Comparison of ENCODE assay signal across 8 cellular contexts in the genomic region with DNA sequence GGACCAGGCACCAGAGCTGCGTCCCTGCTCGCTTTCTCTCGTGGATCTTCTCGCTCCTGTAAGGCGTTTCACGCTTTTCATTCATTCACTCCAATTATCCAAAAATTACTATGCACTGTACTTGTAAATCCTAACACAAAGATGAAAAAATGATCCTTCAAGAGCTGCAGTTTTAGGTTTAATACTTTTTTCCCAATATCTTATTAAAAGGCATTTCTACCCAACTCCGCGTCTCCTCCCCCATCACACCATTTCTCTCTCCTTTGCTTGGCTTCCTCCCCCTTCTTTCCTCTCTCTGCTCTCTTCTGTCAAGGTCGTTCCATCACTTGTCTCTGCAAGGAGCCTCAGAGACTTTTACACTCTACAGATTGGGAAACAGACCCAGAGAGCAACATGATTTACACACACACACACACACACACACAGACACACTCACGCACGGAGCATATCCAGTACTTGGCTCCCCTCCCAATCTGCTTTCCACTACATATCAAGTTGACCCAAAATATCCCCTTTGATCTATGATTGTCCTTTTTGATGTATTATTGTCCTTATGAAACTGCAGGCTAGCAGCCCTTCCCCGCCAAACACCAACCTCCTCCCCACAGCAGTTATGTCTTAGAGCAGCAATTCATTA. TPM values are rescaled to one million over a fixed set of nuclear protein-coding genes. Genes with fewer than 3 reads are reported as not detected.
DNase-seq lines count a peak whose midpoint lies in the region; ATAC-seq and TF ChIP-seq lines count a peak whose summit lies in the region.

No MANE protein-coding gene starts in this region.

- H3K9me3 ChIP-seq in RWPE2 (ENCODE audit: severe bottlenecking), result no peaks in the 10 kb centered on the region
- H3K9me3 ChIP-seq in fibroblast of lung (ENCODE audit: control insufficient read depth, insufficient read depth, low read depth, low read length), result no peaks in the 10 kb centered on the region
- H3K9me3 ChIP-seq in trophoblast cell (ENCODE audit: insufficient read depth, low read depth, low read length), result no peaks in the 10 kb centered on the region

- TF ChIP-seq CTCF in GM12865 (IDR thresholded peaks at IDR 0.05; ENCODE audit: insufficient read depth, low read depth, low read length, missing control alignments), result no peak
- TF ChIP-seq CTCF in RWPE2 (IDR thresholded peaks at IDR 0.05; ENCODE audit: poor library complexity, severe bottlenecking), result peak; percentile 81
- TF ChIP-seq CTCF in fibroblast of lung (conservative IDR thresholded peaks at IDR 0.05 in 1 of 2, IDR thresholded peaks at IDR 0.05 in 1 of 2; ENCODE audit: low read depth in 1 of 2, low read length in 2 of 2), result no peak

- no peak overlapping the region for H3K14ac ChIP-seq in trophoblast cell (ENCODE audit: low read length)

- H3K23ac ChIP-seq in trophoblast cell (ENCODE audit: low read length), result no peak overlapping the region

- H2BK120ac ChIP-seq in trophoblast cell (ENCODE audit: insufficient read depth, low read length, poor library complexity), result no peak overlapping the region

- peaks cover 34% of the 10 kb centered on the region for H3K4me1 ChIP-seq in RWPE2 (ENCODE audit: insufficient read depth, poor library complexity, severe bottlenecking)
- H3K4me1 ChIP-seq in fibroblast of lung (ENCODE audit: control insufficient read depth, extremely low read depth, insufficient read depth, low read length), result peaks cover 3% of the 10 kb centered on the region
- peaks cover 5 to 6% of the 10 kb centered on the region in 2 experiments for H3K4me1 ChIP-seq in trophoblast cell (ENCODE audit: control insufficient read depth in 1 of 2, insufficient read depth in 2 of 2, low read length in 2 of 2)

- H4K91ac ChIP-seq in trophoblast cell (ENCODE audit: low read depth, low read length), result no peak overlapping the region

- no peak overlapping the region for H3K18ac ChIP-seq in trophoblast cell (ENCODE audit: low read length)

- H2BK12ac ChIP-seq in trophoblast cell (ENCODE audit: low read length), result no peak overlapping the region

- no peak overlapping the region for H2AK5ac ChIP-seq in trophoblast cell (ENCODE audit: low read length)

- DNase-seq in GM12865 (ENCODE audit: low read depth) (no peak), RWPE2 (ENCODE audit: low spot score) (no peak), fibroblast of lung (ENCODE audit: low read depth in 2 of 2) (peak; percentile 26 to 42), trophoblast cell (no peak), KG1 (lab: John Stamatoyannopoulos, UW) (no peak), NCI-H2196 treated with DMSO at 0.1 percent for 48 hours (lab: John Stamatoyannopoulos, UW; ENCODE audit: unreplicated experiment) (no peak)

- H4K20me1 ChIP-seq in fibroblast of lung (ENCODE audit: control insufficient read depth, extremely low read depth, insufficient read depth, low read length), result no peaks in the 10 kb centered on the region

- H4K8ac ChIP-seq in trophoblast cell (ENCODE audit: low read depth, low read length), result no peak overlapping the region

- H3K27ac ChIP-seq in RWPE2 (ENCODE audit: poor library complexity, severe bottlenecking), result no peak overlapping the region
- H3K27ac ChIP-seq in fibroblast of lung (ENCODE audit: insufficient read depth, low read length), result no peak overlapping the region
- no peak overlapping the region for H3K27ac ChIP-seq in trophoblast cell (ENCODE audit: low read depth, low read length)

- ATAC-seq in RWPE2 (ENCODE audit: low read depth), result no peak
- ATAC-seq in HG03521 (IDR thresholded peaks at IDR 0.05; ENCODE audit: unreplicated experiment), result no peak
- ATAC-seq in GM21825 (IDR thresholded peaks at IDR 0.05; ENCODE audit: unreplicated experiment), result no peak

- H3K4me2 ChIP-seq in fibroblast of lung (ENCODE audit: extremely low read depth, insufficient read depth, low read length), result peak overlapping the region; percentile 94
- peak overlapping the region; percentile 92 for H3K4me2 ChIP-seq in trophoblast cell (ENCODE audit: low read length)

- H3K36me3 ChIP-seq in RWPE2 (ENCODE audit: low read depth) (no peaks in the 10 kb centered on the region), fibroblast of lung (ENCODE audit: control insufficient read depth, insufficient read depth, low read length) (no peaks in the 10 kb centered on the region), trophoblast cell (ENCODE audit: control insufficient read depth in 1 of 2, insufficient read depth in 2 of 2, low read length in 2 of 2) (no peaks in the 10 kb centered on the region)

- H3K27me3 ChIP-seq in RWPE2 (ENCODE audit: insufficient read depth, poor library complexity, severe bottlenecking), result no peaks in the 10 kb centered on the region
- no peaks in the 10 kb centered on the region for H3K27me3 ChIP-seq in fibroblast of lung (ENCODE audit: control insufficient read depth, insufficient read depth, low read length)
- no peaks in the 10 kb centered on the region for H3K27me3 ChIP-seq in trophoblast cell (ENCODE audit: insufficient read depth, low read length)

- H3K9ac ChIP-seq in fibroblast of lung (ENCODE audit: insufficient read depth, low read length) (peak overlapping the region; percentile 26), trophoblast cell (ENCODE audit: low read length) (no peak overlapping the region)

- WGBS in trophoblast cell (ENCODE audit: extremely low coverage, insufficient coverage, insufficient read length), result no CpG with 5 or more reads among the region's 12 CpGs

- no peak overlapping the region for H2BK5ac ChIP-seq in trophoblast cell (ENCODE audit: low read depth, low read length, poor library complexity)

- H3K4me3 ChIP-seq in GM12865 (ENCODE audit: low read depth, low read length) (peak overlapping the region; percentile 64), RWPE2 (ENCODE audit: severe bottlenecking) (peak overlapping the region; percentile 48), fibroblast of lung (replicated peaks in 1 of 4; ENCODE audit: control extremely low read depth in 1 of 4, insufficient read depth in 1 of 4, low read depth in 3 of 4, low read length in 4 of 4) (peak overlapping the region; percentile 57 to 62 (median 60)), trophoblast cell (ENCODE audit: low read depth, low read length) (no peak overlapping the region)

- H4K12ac ChIP-seq in trophoblast cell (ENCODE audit: low read depth, low read length), result no peak overlapping the region

- no peaks in the 10 kb centered on the region for H3K79me1 ChIP-seq in trophoblast cell (ENCODE audit: low read length)

- H3K79me2 ChIP-seq in fibroblast of lung (ENCODE audit: control insufficient read depth, insufficient read depth, low read length) (no peaks in the 10 kb centered on the region), trophoblast cell (ENCODE audit: control insufficient read depth, insufficient read depth, low read length, poor library complexity) (no peaks in the 10 kb centered on the region)

- H2AFZ ChIP-seq in fibroblast of lung (ENCODE audit: low read length) (peak overlapping the region; percentile 15), trophoblast cell (ENCODE audit: insufficient read depth, low read length, poor library complexity) (peak overlapping the region; percentile 18)

- no peak overlapping the region for H3K4ac ChIP-seq in trophoblast cell (ENCODE audit: low read depth, low read length)

RNA-seq across cellular contexts. Expression of a gene that starts 0.5 kb away (rescaled TPM):
- 2.6 and 7.1 TPM in 2 replicates for total RNA-seq in fibroblast of lung
- 3.0 TPM in 2 replicates for polyA plus RNA-seq in fibroblast of lung
- 1.7 TPM in 2 replicates for polyA plus RNA-seq in fibroblast of lung (2012)
- polyA minus RNA-seq in fibroblast of lung (ENCODE audit: low replicate concordance), result 0.39 and 1.2 TPM in 2 replicates
- polyA plus RNA-seq in trophoblast cell (2013), result 5.8 and 6.5 TPM in 2 replicates

Comparison
In these comparisons a context has a peak if more than half of its experiments do, and no peak if none do; other contexts are left out.
1. DNase-seq: peak in fibroblast of lung (2 of 2); none in GM12865 (single experiment), RWPE2 (single experiment), trophoblast cell (0 of 2), KG1 (single experiment) and NCI-H2196 treated with DMSO at 0.1 percent for 48 hours (single experiment).